ENCODE assay signal across 1 cellular context in the genomic region with DNA sequence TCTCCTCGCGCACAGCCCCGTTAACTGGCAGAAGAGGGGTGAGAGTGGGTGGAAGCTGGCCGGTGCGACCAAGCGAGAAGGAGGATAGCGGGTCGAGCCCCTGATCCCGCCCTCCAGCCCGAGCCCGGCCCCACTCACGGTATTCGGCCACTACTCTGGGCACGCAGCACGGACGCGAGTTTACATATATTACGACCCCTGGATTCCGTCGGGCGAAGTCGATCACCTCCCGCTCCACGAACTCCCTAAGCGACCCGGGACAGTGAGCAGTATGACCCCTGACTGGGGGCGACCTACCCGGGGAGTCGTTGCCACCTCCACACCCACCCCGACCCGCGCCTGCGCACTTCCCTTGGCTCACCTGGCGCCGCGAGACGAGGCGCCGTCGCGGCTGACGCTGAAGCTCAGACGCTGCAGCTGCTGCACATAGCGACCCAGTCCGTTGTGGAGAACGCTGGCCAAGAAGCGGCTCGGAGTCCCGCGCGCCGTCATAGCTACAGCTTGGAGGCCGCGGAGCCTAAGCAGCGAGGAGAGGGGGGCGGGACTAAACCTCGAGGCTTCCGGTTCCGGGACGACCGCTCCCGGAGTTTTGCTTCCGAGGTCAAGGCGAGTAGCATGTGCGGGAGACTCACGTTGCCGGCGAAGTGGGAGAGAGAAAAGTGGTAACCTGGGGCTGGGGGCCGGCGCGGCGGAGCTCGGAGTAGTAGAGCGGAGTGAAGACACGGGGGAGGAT.
TF ChIP-seq lines count a peak whose summit lies in the region.

A gene (minus strand): TSS at position 546 of the 733 bp plus-strand sequence. CDS start 54 bp downstream, at position 492.
A gene (plus strand): TSS at position 592 of the 733 bp plus-strand sequence. CDS start 668 bp downstream, outside the sequence.

TF ChIP-seq in K562, 482 proteins besides CTCF, POLR2A, EP300 and RAD21 (continued from another document and continues in another):
- TF ChIP-seq NRF1 (conservative IDR thresholded peaks at IDR 0.05 in 1 of 2, IDR thresholded peaks at IDR 0.05 in 1 of 2): peak; percentile 92 to 93
- TF ChIP-seq, protein P1, sequence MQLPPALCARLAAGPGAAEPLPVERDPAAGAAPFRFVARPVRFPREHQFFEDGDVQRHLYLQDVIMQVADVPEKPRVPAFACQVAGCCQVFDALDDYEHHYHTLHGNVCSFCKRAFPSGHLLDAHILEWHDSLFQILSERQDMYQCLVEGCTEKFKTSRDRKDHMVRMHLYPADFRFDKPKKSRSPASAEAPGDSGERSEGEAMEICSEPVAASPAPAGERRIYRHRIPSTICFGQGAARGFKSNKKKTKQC (CRISPR knock-in tag; IDR thresholded peaks at IDR 0.05): no peak
- TF ChIP-seq HNRNPK (IDR thresholded peaks at IDR 0.05; ENCODE audit: low read depth, low read length, poor library complexity, severe bottlenecking): no peak
- no peak for TF ChIP-seq GTF2F1 (IDR thresholded peaks at IDR 0.05; ENCODE audit: low read depth, low read length)
- peak; percentile 99 for TF ChIP-seq EP400 (IDR thresholded peaks at IDR 0.05)
- TF ChIP-seq KDM1A (IDR thresholded peaks at IDR 0.05): no peak
- no peak for TF ChIP-seq ZKSCAN3 (CRISPR knock-in tag; IDR thresholded peaks at IDR 0.05)
- TF ChIP-seq, protein P2, sequence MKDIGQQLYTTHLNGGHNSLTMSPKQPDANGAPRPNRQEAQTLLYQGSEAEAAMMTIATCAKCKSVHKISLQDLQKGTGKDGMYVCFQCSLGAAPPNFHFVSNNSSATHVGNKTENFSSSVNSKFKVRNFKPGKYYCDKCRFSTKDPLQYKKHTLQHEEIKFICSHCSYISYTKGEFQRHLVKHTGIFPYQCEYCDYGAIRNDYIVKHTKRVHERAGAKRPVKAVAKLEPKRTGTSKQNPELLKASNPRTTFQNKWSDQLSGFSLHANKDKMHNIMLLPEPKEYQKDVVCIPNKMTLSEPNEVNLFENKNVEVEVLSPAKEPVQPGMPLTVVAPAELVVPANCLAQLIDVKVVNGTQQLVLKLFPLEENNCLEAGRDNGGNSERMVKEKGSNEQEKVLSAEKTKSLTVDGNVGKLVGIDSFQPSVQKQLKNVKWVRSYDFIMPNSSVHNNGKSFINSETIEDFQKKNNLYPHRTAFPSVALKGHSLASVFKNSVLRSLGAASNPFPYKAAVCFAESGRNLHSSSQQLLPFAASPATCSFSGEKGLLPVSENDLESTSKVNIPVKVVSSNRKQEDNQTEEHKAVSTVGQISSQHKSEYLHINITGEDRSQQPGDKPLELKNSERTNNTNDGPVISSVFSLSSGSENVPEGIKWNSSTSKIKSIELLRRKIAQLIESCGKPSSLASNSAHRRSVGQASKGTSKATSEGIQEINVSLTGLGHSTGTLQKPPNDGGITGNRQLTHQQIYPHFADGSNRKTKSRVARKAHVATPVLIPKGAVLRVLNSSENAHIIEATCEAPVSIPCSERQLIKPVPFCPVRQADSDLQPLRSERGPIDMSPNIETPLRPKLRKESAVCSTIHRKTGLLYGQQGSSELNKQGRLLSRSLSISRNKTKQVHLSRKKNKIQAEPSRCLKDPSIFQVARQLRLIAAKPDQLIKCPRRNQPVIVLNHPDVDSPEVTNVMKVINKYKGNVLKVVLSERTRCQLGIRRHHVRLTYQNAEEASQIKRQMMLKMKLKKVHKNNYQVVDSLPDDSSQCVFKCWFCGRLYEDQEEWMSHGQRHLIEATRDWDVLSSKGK (CRISPR knock-in tag; IDR thresholded peaks at IDR 0.05): no peak
- no peak for TF ChIP-seq BRCA1 (IDR thresholded peaks at IDR 0.05)
- TF ChIP-seq BRCA1 (CRISPR knock-in tag; IDR thresholded peaks at IDR 0.05): no peak
- no peak for TF ChIP-seq KLF10 (CRISPR knock-in tag; IDR thresholded peaks at IDR 0.05)
- TF ChIP-seq ZNF444 (CRISPR knock-in tag; IDR thresholded peaks at IDR 0.05): no peak
- TF ChIP-seq ZNF75A (CRISPR knock-in tag; IDR thresholded peaks at IDR 0.05): no peak
- TF ChIP-seq ZNF408 (CRISPR knock-in tag; IDR thresholded peaks at IDR 0.05; ENCODE audit: low read depth): no peak
- no peak for TF ChIP-seq BHLHE40 (IDR thresholded peaks at IDR 0.05; ENCODE audit: low read length)
- TF ChIP-seq KLF1 (tag; IDR thresholded peaks at IDR 0.05): no peak
- TF ChIP-seq, protein P3, sequence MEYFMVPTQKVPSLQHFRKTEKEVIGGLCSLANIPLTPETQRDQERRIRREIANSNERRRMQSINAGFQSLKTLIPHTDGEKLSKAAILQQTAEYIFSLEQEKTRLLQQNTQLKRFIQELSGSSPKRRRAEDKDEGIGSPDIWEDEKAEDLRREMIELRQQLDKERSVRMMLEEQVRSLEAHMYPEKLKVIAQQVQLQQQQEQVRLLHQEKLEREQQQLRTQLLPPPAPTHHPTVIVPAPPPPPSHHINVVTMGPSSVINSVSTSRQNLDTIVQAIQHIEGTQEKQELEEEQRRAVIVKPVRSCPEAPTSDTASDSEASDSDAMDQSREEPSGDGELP (CRISPR knock-in tag; IDR thresholded peaks at IDR 0.05; ENCODE audit: borderline replicate concordance): peak; percentile 75
- TF ChIP-seq POLR3A (IDR thresholded peaks at IDR 0.05; ENCODE audit: borderline replicate concordance, extremely low read depth, insufficient read depth, insufficient read length): no peak
- no peak for TF ChIP-seq JUND (IDR thresholded peaks at IDR 0.05; ENCODE audit: borderline replicate concordance, low read depth, low read length)
- no peak for TF ChIP-seq JUND (tag; IDR thresholded peaks at IDR 0.05; ENCODE audit: borderline replicate concordance, low read depth, low read length)
- peak; percentile 99 for TF ChIP-seq NR2C2 (CRISPR knock-in tag; IDR thresholded peaks at IDR 0.05)
- peak; percentile 100 for TF ChIP-seq NR2C2 (tag; IDR thresholded peaks at IDR 0.05)
- TF ChIP-seq MEF2A (IDR thresholded peaks at IDR 0.05; ENCODE audit: control insufficient read depth, low read depth, low read length): no peak
- no peak for TF ChIP-seq CBX1 (IDR thresholded peaks at IDR 0.05; ENCODE audit: low read depth)
- TF ChIP-seq HMGN3 (IDR thresholded peaks at IDR 0.05; ENCODE audit: borderline replicate concordance, extremely low read depth, insufficient read length, low read depth, low read length): peak; percentile 44
- TF ChIP-seq, protein P4, sequence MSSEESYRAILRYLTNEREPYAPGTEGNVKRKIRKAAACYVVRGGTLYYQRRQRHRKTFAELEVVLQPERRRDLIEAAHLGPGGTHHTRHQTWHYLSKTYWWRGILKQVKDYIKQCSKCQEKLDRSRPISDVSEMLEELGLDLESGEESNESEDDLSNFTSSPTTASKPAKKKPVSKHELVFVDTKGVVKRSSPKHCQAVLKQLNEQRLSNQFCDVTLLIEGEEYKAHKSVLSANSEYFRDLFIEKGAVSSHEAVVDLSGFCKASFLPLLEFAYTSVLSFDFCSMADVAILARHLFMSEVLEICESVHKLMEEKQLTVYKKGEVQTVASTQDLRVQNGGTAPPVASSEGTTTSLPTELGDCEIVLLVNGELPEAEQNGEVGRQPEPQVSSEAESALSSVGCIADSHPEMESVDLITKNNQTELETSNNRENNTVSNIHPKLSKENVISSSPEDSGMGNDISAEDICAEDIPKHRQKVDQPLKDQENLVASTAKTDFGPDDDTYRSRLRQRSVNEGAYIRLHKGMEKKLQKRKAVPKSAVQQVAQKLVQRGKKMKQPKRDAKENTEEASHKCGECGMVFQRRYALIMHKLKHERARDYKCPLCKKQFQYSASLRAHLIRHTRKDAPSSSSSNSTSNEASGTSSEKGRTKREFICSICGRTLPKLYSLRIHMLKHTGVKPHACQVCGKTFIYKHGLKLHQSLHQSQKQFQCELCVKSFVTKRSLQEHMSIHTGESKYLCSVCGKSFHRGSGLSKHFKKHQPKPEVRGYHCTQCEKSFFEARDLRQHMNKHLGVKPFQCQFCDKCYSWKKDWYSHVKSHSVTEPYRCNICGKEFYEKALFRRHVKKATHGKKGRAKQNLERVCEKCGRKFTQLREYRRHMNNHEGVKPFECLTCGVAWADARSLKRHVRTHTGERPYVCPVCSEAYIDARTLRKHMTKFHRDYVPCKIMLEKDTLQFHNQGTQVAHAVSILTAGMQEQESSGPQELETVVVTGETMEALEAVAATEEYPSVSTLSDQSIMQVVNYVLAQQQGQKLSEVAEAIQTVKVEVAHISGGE (CRISPR knock-in tag; IDR thresholded peaks at IDR 0.05): peak in 1 of 3 experiments; percentile 86; a peak in 2 of 6 replicates
- TF ChIP-seq, protein P5, sequence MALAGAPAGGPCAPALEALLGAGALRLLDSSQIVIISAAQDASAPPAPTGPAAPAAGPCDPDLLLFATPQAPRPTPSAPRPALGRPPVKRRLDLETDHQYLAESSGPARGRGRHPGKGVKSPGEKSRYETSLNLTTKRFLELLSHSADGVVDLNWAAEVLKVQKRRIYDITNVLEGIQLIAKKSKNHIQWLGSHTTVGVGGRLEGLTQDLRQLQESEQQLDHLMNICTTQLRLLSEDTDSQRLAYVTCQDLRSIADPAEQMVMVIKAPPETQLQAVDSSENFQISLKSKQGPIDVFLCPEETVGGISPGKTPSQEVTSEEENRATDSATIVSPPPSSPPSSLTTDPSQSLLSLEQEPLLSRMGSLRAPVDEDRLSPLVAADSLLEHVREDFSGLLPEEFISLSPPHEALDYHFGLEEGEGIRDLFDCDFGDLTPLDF (CRISPR knock-in tag; IDR thresholded peaks at IDR 0.05): no peak
- no peak for TF ChIP-seq ZNF324 (CRISPR knock-in tag; IDR thresholded peaks at IDR 0.05)
- TF ChIP-seq, protein P6, sequence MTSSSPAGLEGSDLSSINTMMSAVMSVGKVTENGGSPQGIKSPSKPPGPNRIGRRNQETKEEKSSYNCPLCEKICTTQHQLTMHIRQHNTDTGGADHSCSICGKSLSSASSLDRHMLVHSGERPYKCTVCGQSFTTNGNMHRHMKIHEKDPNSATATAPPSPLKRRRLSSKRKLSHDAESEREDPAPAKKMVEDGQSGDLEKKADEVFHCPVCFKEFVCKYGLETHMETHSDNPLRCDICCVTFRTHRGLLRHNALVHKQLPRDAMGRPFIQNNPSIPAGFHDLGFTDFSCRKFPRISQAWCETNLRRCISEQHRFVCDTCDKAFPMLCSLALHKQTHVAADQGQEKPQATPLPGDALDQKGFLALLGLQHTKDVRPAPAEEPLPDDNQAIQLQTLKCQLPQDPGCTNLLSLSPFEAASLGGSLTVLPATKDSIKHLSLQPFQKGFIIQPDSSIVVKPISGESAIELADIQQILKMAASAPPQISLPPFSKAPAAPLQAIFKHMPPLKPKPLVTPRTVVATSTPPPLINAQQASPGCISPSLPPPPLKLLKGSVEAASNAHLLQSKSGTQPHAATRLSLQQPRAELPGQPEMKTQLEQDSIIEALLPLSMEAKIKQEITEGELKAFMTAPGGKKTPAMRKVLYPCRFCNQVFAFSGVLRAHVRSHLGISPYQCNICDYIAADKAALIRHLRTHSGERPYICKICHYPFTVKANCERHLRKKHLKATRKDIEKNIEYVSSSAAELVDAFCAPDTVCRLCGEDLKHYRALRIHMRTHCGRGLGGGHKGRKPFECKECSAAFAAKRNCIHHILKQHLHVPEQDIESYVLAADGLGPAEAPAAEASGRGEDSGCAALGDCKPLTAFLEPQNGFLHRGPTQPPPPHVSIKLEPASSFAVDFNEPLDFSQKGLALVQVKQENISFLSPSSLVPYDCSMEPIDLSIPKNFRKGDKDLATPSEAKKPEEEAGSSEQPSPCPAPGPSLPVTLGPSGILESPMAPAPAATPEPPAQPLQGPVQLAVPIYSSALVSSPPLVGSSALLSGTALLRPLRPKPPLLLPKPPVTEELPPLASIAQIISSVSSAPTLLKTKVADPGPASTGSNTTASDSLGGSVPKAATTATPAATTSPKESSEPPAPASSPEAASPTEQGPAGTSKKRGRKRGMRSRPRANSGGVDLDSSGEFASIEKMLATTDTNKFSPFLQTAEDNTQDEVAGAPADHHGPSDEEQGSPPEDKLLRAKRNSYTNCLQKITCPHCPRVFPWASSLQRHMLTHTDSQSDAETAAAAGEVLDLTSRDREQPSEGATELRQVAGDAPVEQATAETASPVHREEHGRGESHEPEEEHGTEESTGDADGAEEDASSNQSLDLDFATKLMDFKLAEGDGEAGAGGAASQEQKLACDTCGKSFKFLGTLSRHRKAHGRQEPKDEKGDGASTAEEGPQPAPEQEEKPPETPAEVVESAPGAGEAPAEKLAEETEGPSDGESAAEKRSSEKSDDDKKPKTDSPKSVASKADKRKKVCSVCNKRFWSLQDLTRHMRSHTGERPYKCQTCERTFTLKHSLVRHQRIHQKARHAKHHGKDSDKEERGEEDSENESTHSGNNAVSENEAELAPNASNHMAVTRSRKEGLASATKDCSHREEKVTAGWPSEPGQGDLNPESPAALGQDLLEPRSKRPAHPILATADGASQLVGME (CRISPR knock-in tag; IDR thresholded peaks at IDR 0.05): no peak
- no peak for TF ChIP-seq ZNF239 (CRISPR knock-in tag; IDR thresholded peaks at IDR 0.05)
- TF ChIP-seq ZNF561 (CRISPR knock-in tag; conservative IDR thresholded peaks at IDR 0.05): no peak
- no peak for TF ChIP-seq IFI16 (CRISPR knock-in tag; IDR thresholded peaks at IDR 0.05)
- no peak for TF ChIP-seq KLF6 (CRISPR knock-in tag; IDR thresholded peaks at IDR 0.05; ENCODE audit: borderline replicate concordance)
- TF ChIP-seq, protein P7, sequence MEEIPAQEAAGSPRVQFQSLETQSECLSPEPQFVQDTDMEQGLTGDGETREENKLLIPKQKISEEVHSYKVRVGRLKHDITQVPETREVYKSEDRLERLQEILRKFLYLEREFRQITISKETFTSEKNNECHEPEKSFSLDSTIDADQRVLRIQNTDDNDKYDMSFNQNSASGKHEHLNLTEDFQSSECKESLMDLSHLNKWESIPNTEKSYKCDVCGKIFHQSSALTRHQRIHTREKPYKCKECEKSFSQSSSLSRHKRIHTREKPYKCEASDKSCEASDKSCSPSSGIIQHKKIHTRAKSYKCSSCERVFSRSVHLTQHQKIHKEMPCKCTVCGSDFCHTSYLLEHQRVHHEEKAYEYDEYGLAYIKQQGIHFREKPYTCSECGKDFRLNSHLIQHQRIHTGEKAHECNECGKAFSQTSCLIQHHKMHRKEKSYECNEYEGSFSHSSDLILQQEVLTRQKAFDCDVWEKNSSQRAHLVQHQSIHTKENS (CRISPR knock-in tag; IDR thresholded peaks at IDR 0.05): no peak
- TF ChIP-seq SMAD2 (IDR thresholded peaks at IDR 0.05; ENCODE audit: low read depth, low read length): no peak
- no peak for TF ChIP-seq ILK (tag; IDR thresholded peaks at IDR 0.05; ENCODE audit: borderline replicate concordance, low read depth)
- no peak for TF ChIP-seq ZNF445 (CRISPR knock-in tag; IDR thresholded peaks at IDR 0.05; ENCODE audit: low read depth)
- TF ChIP-seq GATAD2B (IDR thresholded peaks at IDR 0.05; ENCODE audit: borderline replicate concordance): no peak
- no peak for TF ChIP-seq NR2F6 (CRISPR knock-in tag; IDR thresholded peaks at IDR 0.05)
- TF ChIP-seq, protein P8, sequence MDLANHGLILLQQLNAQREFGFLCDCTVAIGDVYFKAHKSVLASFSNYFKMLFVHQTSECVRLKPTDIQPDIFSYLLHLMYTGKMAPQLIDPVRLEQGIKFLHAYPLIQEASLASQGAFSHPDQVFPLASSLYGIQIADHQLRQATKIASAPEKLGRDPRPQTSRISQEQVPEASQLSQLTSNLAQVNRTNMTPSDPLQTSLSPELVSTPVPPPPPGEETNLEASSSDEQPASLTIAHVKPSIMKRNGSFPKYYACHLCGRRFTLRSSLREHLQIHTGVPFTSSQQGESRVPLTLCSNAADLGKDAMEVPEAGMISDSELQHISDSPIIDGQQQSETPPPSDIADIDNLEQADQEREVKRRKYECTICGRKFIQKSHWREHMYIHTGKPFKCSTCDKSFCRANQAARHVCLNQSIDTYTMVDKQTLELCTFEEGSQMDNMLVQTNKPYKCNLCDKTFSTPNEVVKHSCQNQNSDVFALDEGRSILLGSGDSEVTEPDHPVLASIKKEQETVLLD (IDR thresholded peaks at IDR 0.05): peak; percentile 84
